In genomic region chr16:28210264-28210663, GRCh38 we compare ENCODE assay signal across 1 cellular context.
TF ChIP-seq lines count a peak whose summit lies in the region.

No MANE protein-coding gene starts in this region.

TF ChIP-seq in SK-N-SH treated with all-trans-retinoic acid at 6 μM for 48 hours, 23 proteins besides CTCF, POLR2A, EP300 and RAD21 (continued from another document):
- TF ChIP-seq PATZ1 (CRISPR knock-in tag; IDR thresholded peaks at IDR 0.05; ENCODE audit: borderline replicate concordance), result no peak
- no peak for TF ChIP-seq OSR1 (CRISPR knock-in tag; IDR thresholded peaks at IDR 0.05)
- TF ChIP-seq ZNF8 (CRISPR knock-in tag; IDR thresholded peaks at IDR 0.05), result no peak
- TF ChIP-seq TOX (CRISPR knock-in tag; IDR thresholded peaks at IDR 0.05; ENCODE audit: borderline replicate concordance), result no peak
- TF ChIP-seq ISL1 (CRISPR knock-in tag; IDR thresholded peaks at IDR 0.05), result no peak
- no peak for TF ChIP-seq SNAI2 (CRISPR knock-in tag; IDR thresholded peaks at IDR 0.05)
